In the genomic region with DNA sequence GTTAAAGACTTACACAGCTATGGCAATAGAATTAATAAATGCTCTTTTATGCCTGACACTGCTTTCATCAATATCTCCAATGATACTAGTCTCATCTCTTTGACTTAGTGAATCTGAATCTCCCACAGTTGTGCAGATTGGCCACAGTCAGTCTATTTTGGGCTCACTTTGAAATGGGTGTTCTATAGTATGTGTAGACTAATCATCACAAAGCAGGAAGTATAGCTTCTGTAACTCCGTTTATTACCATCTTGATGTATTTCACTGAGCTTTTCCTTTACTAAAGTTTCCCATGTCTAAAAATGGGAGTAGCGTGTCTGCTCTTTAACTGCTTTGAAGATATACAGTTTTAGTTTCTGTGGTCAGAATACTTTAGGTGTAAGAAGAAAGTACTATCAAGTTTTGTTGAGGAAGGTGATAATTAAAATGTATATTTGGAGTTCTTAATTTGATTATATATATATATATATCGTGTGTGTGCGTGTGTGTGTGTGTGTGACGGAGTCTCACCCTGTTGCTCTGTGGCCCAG, we compare ENCODE assay signal across 14 cellular contexts.
DNase-seq lines count a peak whose midpoint lies in the region; ATAC-seq lines count a peak whose summit lies in the region.
"Had no signal": no experiment of that assay in that cellular context is flagged by ENCODE, and none has a peak within 500 bp of the region (broad histone marks: within the 10 kb centered on the region; RNA-seq: fewer than 3 reads in every experiment).

No MANE protein-coding gene starts in this region.

- H3K4me3 Mint-ChIP-seq in activated CD4-positive, alpha-beta T cell treated with anti-CD3 and anti-CD28 coated beads for 36 hours, result no peak overlapping the region
- no peak overlapping the region for H3K4me3 Mint-ChIP-seq in activated CD4-positive, alpha-beta T cell treated with anti-CD3 and anti-CD28 coated beads, Interleukin-2, amount 10 ng/mL, durations not matched to agents 24 days and 14 days
- H3K4me3 Mint-ChIP-seq: dendritic cell treated with granulocyte-macrophage colony-stimulating factor and Interleukin-4, amounts not matched to agents 40 ng/mL and 50 ng/mL, for 4 days; GM23338; T-helper 1 cell treated with Interleukin-12 subunit alpha and Interleukin-12 subunit beta and Interleukin-4 antibody, amounts not matched to agents 30 μg/mL and 1 μg/mL, for 36 hours had no signal

- H3K9me3 Mint-ChIP-seq in activated CD4-positive, alpha-beta T cell treated with anti-CD3 and anti-CD28 coated beads for 36 hours (ENCODE audit: low read depth), result peaks cover 2% of the 10 kb centered on the region
- no peaks in the 10 kb centered on the region for H3K9me3 Mint-ChIP-seq in activated CD4-positive, alpha-beta T cell treated with anti-CD3 and anti-CD28 coated beads, Interleukin-2, amount 10 ng/mL, durations not matched to agents 24 days and 14 days
- H3K9me3 Mint-ChIP-seq: dendritic cell treated with granulocyte-macrophage colony-stimulating factor and Interleukin-4, amounts not matched to agents 40 ng/mL and 50 ng/mL, for 4 days; GM23338; T-helper 1 cell treated with Interleukin-12 subunit alpha and Interleukin-12 subunit beta and Interleukin-4 antibody, amounts not matched to agents 30 μg/mL and 1 μg/mL, for 36 hours had no signal

- peaks cover 29% of the 10 kb centered on the region for H3K4me1 Mint-ChIP-seq in activated CD4-positive, alpha-beta T cell treated with anti-CD3 and anti-CD28 coated beads for 36 hours
- H3K4me1 Mint-ChIP-seq in activated CD4-positive, alpha-beta T cell treated with anti-CD3 and anti-CD28 coated beads, Interleukin-2, amount 10 ng/mL, durations not matched to agents 24 days and 14 days, result no peaks in the 10 kb centered on the region

- peak; percentile 64 for ATAC-seq in activated CD4-positive, alpha-beta T cell treated with anti-CD3 and anti-CD28 coated beads for 36 hours
- peak; percentile 84 for ATAC-seq in HG02610 (IDR thresholded peaks at IDR 0.05; ENCODE audit: unreplicated experiment)
- ATAC-seq in stimulated activated naive CD8-positive, alpha-beta T cell treated with anti-CD3 and anti-CD28 coated beads, Interleukin-15, Interleukin-2, amounts not matched to agents 100 U/mL and 50 U/mL, for 24 hours, result peak; percentile 75
- ATAC-seq in HG03097 (IDR thresholded peaks at IDR 0.05; ENCODE audit: low FRiP score, unreplicated experiment), result no peak
- ATAC-seq: A549, GM23338, upper lobe of right lung had no signal

- H3K27ac Mint-ChIP-seq in activated CD4-positive, alpha-beta T cell treated with anti-CD3 and anti-CD28 coated beads for 36 hours, result no peak overlapping the region
- no peak overlapping the region for H3K27ac Mint-ChIP-seq in activated CD4-positive, alpha-beta T cell treated with anti-CD3 and anti-CD28 coated beads, Interleukin-2, amount 10 ng/mL, durations not matched to agents 24 days and 14 days
- H3K27ac Mint-ChIP-seq: dendritic cell treated with granulocyte-macrophage colony-stimulating factor and Interleukin-4, amounts not matched to agents 40 ng/mL and 50 ng/mL, for 4 days; GM23338; T-helper 1 cell treated with Interleukin-12 subunit alpha and Interleukin-12 subunit beta and Interleukin-4 antibody, amounts not matched to agents 30 μg/mL and 1 μg/mL, for 36 hours had no signal

- CTCF ChIA-PET in activated CD4-positive, alpha-beta T cell treated with anti-CD3 and anti-CD28 coated beads for 36 hours (lab: Charles Lee), result interaction anchor here (0.6 to 1.2 kb wide), 4 partner anchors 17 to 338 kb away, joined by 3 read pairs; no protein-coding TSS in a partner anchor

- peaks cover 3% of the 10 kb centered on the region for H3K36me3 Mint-ChIP-seq in activated CD4-positive, alpha-beta T cell treated with anti-CD3 and anti-CD28 coated beads for 36 hours (ENCODE audit: low read depth)
- no peaks in the 10 kb centered on the region for H3K36me3 Mint-ChIP-seq in activated CD4-positive, alpha-beta T cell treated with anti-CD3 and anti-CD28 coated beads, Interleukin-2, amount 10 ng/mL, durations not matched to agents 24 days and 14 days (ENCODE audit: low read depth)

- POLR2A ChIA-PET in activated CD4-positive, alpha-beta T cell treated with anti-CD3 and anti-CD28 coated beads for 36 hours (lab: Charles Lee), result no interaction called here

- DNase-seq in activated CD4-positive, alpha-beta T cell treated with anti-CD3 and anti-CD28 coated beads for 36 hours, result no peak
- DNase-seq in activated CD4-positive, alpha-beta T cell treated with anti-CD3 and anti-CD28 coated beads for 48 hours, result no peak
- DNase-seq in NCI-H69 (lab: John Stamatoyannopoulos, UW), result peak; percentile 17
- DNase-seq in stimulated activated naive CD8-positive, alpha-beta T cell treated with anti-CD3 and anti-CD28 coated beads, Interleukin-15, Interleukin-2, amounts not matched to agents 100 U/mL and 50 U/mL, for 24 hours, result no peak
- no peak for DNase-seq in NCI-H1930 (lab: John Stamatoyannopoulos, UW)
- DNase-seq in activated CD4-positive, alpha-beta T cell treated with anti-CD3 and anti-CD28 coated beads, Interleukin-2, amount 10 ng/mL, durations not matched to agents 24 days and 14 days, result no peak
- DNase-seq: COR-L47, upper lobe of right lung had no signal

- no peaks in the 10 kb centered on the region for H3K27me3 Mint-ChIP-seq in activated CD4-positive, alpha-beta T cell treated with anti-CD3 and anti-CD28 coated beads for 36 hours
- peaks cover 11% of the 10 kb centered on the region for H3K27me3 Mint-ChIP-seq in activated CD4-positive, alpha-beta T cell treated with anti-CD3 and anti-CD28 coated beads, Interleukin-2, amount 10 ng/mL, durations not matched to agents 24 days and 14 days
- H3K27me3 Mint-ChIP-seq: dendritic cell treated with granulocyte-macrophage colony-stimulating factor and Interleukin-4, amounts not matched to agents 40 ng/mL and 50 ng/mL, for 4 days had no signal

- intact Hi-C loops in activated CD4-positive, alpha-beta T cell treated with anti-CD3 and anti-CD28 coated beads for 36 hours (cut with DNase I, micrococcal nuclease), result no loop called here
- intact Hi-C loops in activated CD4-positive, alpha-beta T cell treated with anti-CD3 and anti-CD28 coated beads, Interleukin-2, amount 10 ng/mL, durations not matched to agents 24 days and 14 days (cut with micrococcal nuclease), result no loop called here
